12 cellular contexts compared by ENCODE assay signal in genomic region chr3:4645468-4645867, GRCh38.
"Had no signal": no experiment of that assay in that cellular context is flagged by ENCODE, and none has a peak within 500 bp of the region (broad histone marks: within the 10 kb centered on the region; RNA-seq: fewer than 3 reads in every experiment).

No MANE protein-coding gene starts in this region.

- H3K9me3 ChIP-seq: SJSA1 had no signal

- H3K4me3 Mint-ChIP-seq: activated naive CD8-positive, alpha-beta T cell treated with anti-CD3 and anti-CD28 coated beads for 36 hours; stimulated activated naive CD8-positive, alpha-beta T cell treated with anti-CD3 and anti-CD28 coated beads, Interleukin-15, Interleukin-2, amounts not matched to agents 100 ng/mL and 50 ng/mL, for 24 hours had no signal

- H3K27ac ChIP-seq: foreskin keratinocyte, SJSA1 had no signal

- H3K9me3 Mint-ChIP-seq: activated naive CD8-positive, alpha-beta T cell treated with anti-CD3 and anti-CD28 coated beads for 36 hours; stimulated activated naive CD8-positive, alpha-beta T cell treated with anti-CD3 and anti-CD28 coated beads, Interleukin-15, Interleukin-2, amounts not matched to agents 100 ng/mL and 50 ng/mL, for 24 hours had no signal

- DNase-seq: activated CD4-positive, CD25-positive, alpha-beta regulatory T cell treated with anti-CD3 and anti-CD28 coated beads, Interleukin-2, amount 50 U/mL, for 72 hours; activated naive CD8-positive, alpha-beta T cell treated with anti-CD3 and anti-CD28 coated beads for 36 hours; aorta; foreskin keratinocyte; head of caudate nucleus; naive B cell; posterior cingulate gyrus; SW 1271; T-helper 9 cell had no signal

- H3K27ac Mint-ChIP-seq: activated naive CD8-positive, alpha-beta T cell treated with anti-CD3 and anti-CD28 coated beads for 36 hours; naive B cell; stimulated activated naive CD8-positive, alpha-beta T cell treated with anti-CD3 and anti-CD28 coated beads, Interleukin-15, Interleukin-2, amounts not matched to agents 100 ng/mL and 50 ng/mL, for 24 hours had no signal

- H3K4me3 ChIP-seq: SJSA1, smooth muscle cell had no signal

- H3K27me3 ChIP-seq: foreskin keratinocyte, SJSA1 had no signal

- H3K27me3 Mint-ChIP-seq: activated naive CD8-positive, alpha-beta T cell treated with anti-CD3 and anti-CD28 coated beads for 36 hours; naive B cell; stimulated activated naive CD8-positive, alpha-beta T cell treated with anti-CD3 and anti-CD28 coated beads, Interleukin-15, Interleukin-2, amounts not matched to agents 100 ng/mL and 50 ng/mL, for 24 hours had no signal

- H3K4me1 ChIP-seq: foreskin keratinocyte, SJSA1 had no signal

- H3K36me3 ChIP-seq: SJSA1 had no signal

- ATAC-seq: foreskin keratinocyte had no signal
